ENCODE assay signal across 1 cellular context in genomic region chr21:29181799-29182470, GRCh38.
A peak's percentile ranks its signal among the peaks of the same experiment; 100 is the strongest.
TF ChIP-seq lines count a peak whose summit lies in the region.

No MANE protein-coding gene starts in this region.

TF ChIP-seq in HEK293, 187 proteins besides CTCF, POLR2A, EP300 and RAD21 (continued from another document):
- no peak for TF ChIP-seq ZNF280D (tag by site-specific recombination; IDR thresholded peaks at IDR 0.05)
- no peak for TF ChIP-seq ZNF501 (tag by site-specific recombination; IDR thresholded peaks at IDR 0.05)
- TF ChIP-seq SALL2 (tag by site-specific recombination; IDR thresholded peaks at IDR 0.05; ENCODE audit: borderline replicate concordance), result no peak
- TF ChIP-seq YY1 (tag by site-specific recombination; IDR thresholded peaks at IDR 0.05), result no peak
- no peak for TF ChIP-seq ZNF140 (tag by site-specific recombination; IDR thresholded peaks at IDR 0.05)
- TF ChIP-seq ZNF677 (tag by site-specific recombination; IDR thresholded peaks at IDR 0.05), result no peak
- no peak for TF ChIP-seq PRDM2 (tag by site-specific recombination; IDR thresholded peaks at IDR 0.05; ENCODE audit: borderline replicate concordance)
- no peak for TF ChIP-seq ZFP69B (tag by site-specific recombination; IDR thresholded peaks at IDR 0.05)
- no peak for TF ChIP-seq ZNF843 (tag by site-specific recombination; IDR thresholded peaks at IDR 0.05)
- TF ChIP-seq ZNF214 (tag by site-specific recombination; IDR thresholded peaks at IDR 0.05; ENCODE audit: borderline replicate concordance), result no peak
- TF ChIP-seq ZNF76 (tag by site-specific recombination; IDR thresholded peaks at IDR 0.05; ENCODE audit: borderline replicate concordance, low read depth), result no peak
- 0 out of 2 replicates have a peak, but pooled peaks have one; percentile 13 for TF ChIP-seq ZNF366 (tag by site-specific recombination; conservative IDR thresholded peaks at IDR 0.05)
- no peak for TF ChIP-seq REPIN1 (tag by site-specific recombination; IDR thresholded peaks at IDR 0.05; ENCODE audit: low read depth)
- TF ChIP-seq ZNF514 (tag by site-specific recombination; IDR thresholded peaks at IDR 0.05), result no peak
- TF ChIP-seq KLF9 (tag by site-specific recombination; IDR thresholded peaks at IDR 0.05; ENCODE audit: low read depth), result no peak
- no peak; the same call in 1 of the 2 replicates for TF ChIP-seq ZNF184 (tag by site-specific recombination; IDR thresholded peaks at IDR 0.05)
- TF ChIP-seq ZNF354C (tag by site-specific recombination; IDR thresholded peaks at IDR 0.05; ENCODE audit: borderline replicate concordance, low read depth), result no peak
- TF ChIP-seq ZNF146 (tag by site-specific recombination; IDR thresholded peaks at IDR 0.05), result no peak
- no peak for TF ChIP-seq ZNF48 (tag by site-specific recombination; IDR thresholded peaks at IDR 0.05)
- TF ChIP-seq ZBTB17 (tag by site-specific recombination; IDR thresholded peaks at IDR 0.05), result peak; percentile 64
- no peak for TF ChIP-seq ZNF350 (tag by site-specific recombination; IDR thresholded peaks at IDR 0.05)
- TF ChIP-seq ZNF692 (tag by site-specific recombination; IDR thresholded peaks at IDR 0.05), result 0 out of 2 replicates have a peak, but pooled peaks have one; percentile 12
- TF ChIP-seq ZNF707 (tag by site-specific recombination; IDR thresholded peaks at IDR 0.05), result no peak
- no peak for TF ChIP-seq GLI4 (tag by site-specific recombination; IDR thresholded peaks at IDR 0.05)
- TF ChIP-seq PRDM10 (tag by site-specific recombination; IDR thresholded peaks at IDR 0.05), result peak; percentile 31; the same call in 1 of the 2 replicates
- TF ChIP-seq ZNF639 (tag by site-specific recombination; IDR thresholded peaks at IDR 0.05), result peak; percentile 64; the same call in 1 of the 2 replicates
- TF ChIP-seq ZNF16 (tag by site-specific recombination; IDR thresholded peaks at IDR 0.05; ENCODE audit: low read depth), result no peak
- TF ChIP-seq PRDM1 (tag by site-specific recombination; IDR thresholded peaks at IDR 0.05), result peak; percentile 89
- TF ChIP-seq ZNF529 (tag by site-specific recombination; IDR thresholded peaks at IDR 0.05; ENCODE audit: insufficient replicate concordance), result no peak
- no peak for TF ChIP-seq KLF16 (tag by site-specific recombination; IDR thresholded peaks at IDR 0.05)
- no peak for TF ChIP-seq ZNF2 (tag by site-specific recombination; IDR thresholded peaks at IDR 0.05)
- TF ChIP-seq AEBP2 (tag by site-specific recombination; IDR thresholded peaks at IDR 0.05; ENCODE audit: borderline replicate concordance), result no peak
- no peak for TF ChIP-seq ZNF302 (tag by site-specific recombination; IDR thresholded peaks at IDR 0.05; ENCODE audit: low read depth)
- TF ChIP-seq ZNF518A (tag by site-specific recombination; conservative IDR thresholded peaks at IDR 0.05; ENCODE audit: low read depth), result 0 out of 2 replicates have a peak, but pooled peaks have one; percentile 10
- no peak for TF ChIP-seq ZNF404 (tag by site-specific recombination; IDR thresholded peaks at IDR 0.05)
- TF ChIP-seq ZNF394 (tag by site-specific recombination; IDR thresholded peaks at IDR 0.05; ENCODE audit: borderline replicate concordance), result no peak
